ENCODE assay signal across 8 cellular contexts in genomic region chr1:28258628-28259251, GRCh38. TPM values are rescaled to one million over a fixed set of nuclear protein-coding genes. Genes with fewer than 3 reads are reported as not detected.
DNase-seq lines count a peak whose midpoint lies in the region; ATAC-seq, FAIRE-seq and TF ChIP-seq lines count a peak whose summit lies in the region.

No MANE protein-coding gene starts in this region.

- H3K56ac ChIP-seq in H1 (replicated peaks; ENCODE audit: insufficient read length, low read depth, low read length), result no peak overlapping the region

- H3K4ac ChIP-seq in H1 (replicated peaks; ENCODE audit: insufficient read length, low read depth, low read length), result no peak overlapping the region

- no peaks in the 10 kb centered on the region for H3K9me2 ChIP-seq in OCI-LY7 (ENCODE audit: insufficient read depth, low read length)

- H3K9me3 ChIP-seq in OCI-LY7 (ENCODE audit: low read length), result no peaks in the 10 kb centered on the region
- no peaks in the 10 kb centered on the region for H3K9me3 ChIP-seq in H1 (ENCODE audit: insufficient read depth in 2 of 2, low read depth in 1 of 2, low read length in 1 of 2)
- no peaks in the 10 kb centered on the region for H3K9me3 ChIP-seq in parathyroid adenoma (ENCODE audit: control insufficient read depth, low read length)

- no peak overlapping the region for H4K91ac ChIP-seq in H1 (replicated peaks; ENCODE audit: insufficient read length, low read length)

- intact Hi-C loops in OCI-LY7 (cut with micrococcal nuclease; ENCODE audit: unreplicated experiment), result loop anchor here (1.0 kb wide), 1 partner anchor 10 kb away; no protein-coding TSS in a partner anchor

- H3K18ac ChIP-seq in H1 (ENCODE audit: extremely low read depth, low read length), result no peak overlapping the region

- H3K4me1 ChIP-seq in OCI-LY7 (ENCODE audit: insufficient read depth, low read length, poor library complexity, severe bottlenecking) (peaks cover 24% of the 10 kb centered on the region), H1 (replicated peaks in 1 of 4; ENCODE audit: control insufficient read depth in 3 of 4, insufficient read depth in 4 of 4, low read length in 3 of 4) (peaks cover 3 to 17% (median 11%) of the 10 kb centered on the region in 4 experiments; a peak in 5 of 7 replicates), parathyroid adenoma (no peaks in the 10 kb centered on the region)

- no peak overlapping the region for H3K27ac ChIP-seq in OCI-LY7 (ENCODE audit: low read depth, low read length, poor library complexity, severe bottlenecking)
- H3K27ac ChIP-seq in H1 (ENCODE audit: low read depth, low read length), result no peak overlapping the region
- H3K27ac ChIP-seq in parathyroid adenoma, result no peak overlapping the region

- H3K9ac ChIP-seq in H1 (replicated peaks in 1 of 4; ENCODE audit: extremely low read depth in 1 of 4, low read depth in 3 of 4, low read length in 3 of 4) (0 out of 7 replicates have a peak overlapping the region, but pooled peaks of 1 of the 4 experiments have one; percentile 27), parathyroid adenoma (no peak overlapping the region)

- WGBS in H1 (ENCODE audit: extremely low coverage in 1 of 2, insufficient coverage in 1 of 2, insufficient read length in 1 of 2, insufficient replicate concordance in 2 of 2, low coverage in 1 of 2, low lambda C conversion rate in 2 of 2, missing lambda C conversion rate in 1 of 2), 2 experiments, result 60% methylated on average over 12 of the region's 12 CpGs; no CpG with 5 or more reads in 1 of the 2 experiments

- H3K23ac ChIP-seq in H1 (ENCODE audit: insufficient read length), result no peak overlapping the region

- H3K4me3 ChIP-seq in OCI-LY7 (ENCODE audit: low read depth, low read length, poor library complexity, severe bottlenecking) (peak overlapping the region; percentile 94), H1 (ENCODE audit: extremely low read depth in 1 of 4, insufficient read depth in 2 of 4, low read depth in 3 of 4, low read length in 4 of 4) (peak overlapping the region in 3 of 4 experiments; percentile 26 to 97 (median 92); a peak in 6 of 8 replicates), parathyroid adenoma (ENCODE audit: low read depth, low read length) (peak overlapping the region; percentile 95)

- H2BK20ac ChIP-seq in H1 (ENCODE audit: low read length), result no peak overlapping the region

- no peak for TF ChIP-seq RAD21 in H1 (IDR thresholded peaks at IDR 0.05 in 1 of 2, conservative IDR thresholded peaks at IDR 0.05 in 1 of 2; ENCODE audit: low read depth in 2 of 2, low read length in 2 of 2)

- TF ChIP-seq CTCF in OCI-LY7 (conservative IDR thresholded peaks at IDR 0.05; ENCODE audit: low read length) (no peak), H1 (IDR thresholded peaks at IDR 0.05; ENCODE audit: control extremely low read depth in 1 of 3, insufficient read depth in 1 of 3, low read depth in 1 of 3, low read length in 3 of 3) (no peak), parathyroid adenoma (IDR thresholded peaks at IDR 0.05) (no peak), GM10266 (IDR thresholded peaks at IDR 0.05; ENCODE audit: control insufficient read depth, insufficient read depth, low read depth, missing control alignments) (no peak)

- POLR2A ChIA-PET in OCI-LY7 (lab: Charles Lee) (interaction anchor here (0.6 to 3.1 kb wide), 11 partner anchors 9 to 104 kb away, joined by 3 to 36 read pairs (median 4); partner anchors contain the start of genes ATP5IF1 and MED18), H1 (lab: Charles Lee; ENCODE audit: partially characterized antibody) (interaction anchor here (0.6 to 19.5 kb wide), 22 partner anchors 10 to 533 kb away, joined by 3 to 324 read pairs (median 5); partner anchors contain the start of genes ATP5IF1, DNAJC8, EYA3 and FAM76A)

- peak overlapping the region; percentile 97; the same call in 1 of the 2 replicates for H2BK12ac ChIP-seq in H1 (ENCODE audit: low read depth, low read length)

- H3K79me1 ChIP-seq in H1 (ENCODE audit: low read depth, low read length), result peaks cover 14% of the 10 kb centered on the region

- ATAC-seq in HG02610 (IDR thresholded peaks at IDR 0.05; ENCODE audit: unreplicated experiment), result no peak
- ATAC-seq in HG03108 (IDR thresholded peaks at IDR 0.05; ENCODE audit: unreplicated experiment), result no peak

- no peak for TF ChIP-seq EP300 in H1 (IDR thresholded peaks at IDR 0.05; ENCODE audit: borderline replicate concordance in 1 of 2, low read depth in 2 of 2, low read length in 2 of 2)

- H2AFZ ChIP-seq in OCI-LY7 (ENCODE audit: low read length) (peak overlapping the region; percentile 81), H1 (ENCODE audit: low read length) (peak overlapping the region; percentile 46; the same call in 1 of the 2 replicates), parathyroid adenoma (peak overlapping the region; percentile 73)

- H3K27me3 ChIP-seq in H1 (replicated peaks in 1 of 4; ENCODE audit: control insufficient read depth in 3 of 4, extremely low read depth in 1 of 4, insufficient read depth in 3 of 4, low read length in 3 of 4) (no peaks in the 10 kb centered on the region), parathyroid adenoma (ENCODE audit: control insufficient read depth, insufficient read depth, low read length) (no peaks in the 10 kb centered on the region)

- no peak overlapping the region for H3K14ac ChIP-seq in H1 (ENCODE audit: insufficient read length)

- DNase-seq in EL (peak; percentile 42), OCI-LY7 (ENCODE audit: low spot score) (no peak), H1 (ENCODE audit: low read depth in 1 of 2, low spot score in 2 of 2) (no peak), GM10266 (ENCODE audit: extremely low spot score) (no peak)
- no peak for DNase-seq in stimulated activated CD4-positive, alpha-beta T cell treated with anti-CD3 and anti-CD28 coated beads, Interleukin-12 subunit alpha, Interleukin-12 subunit beta, amount 100 ng/mL, for 4 hours

- H3K23me2 ChIP-seq in H1 (ENCODE audit: low read depth, low read length), result peaks cover 12% of the 10 kb centered on the region

- H2AK5ac ChIP-seq in H1 (ENCODE audit: low read depth, low read length), result peak overlapping the region; percentile 25; the same call in 1 of the 2 replicates

- H3K4me2 ChIP-seq in OCI-LY7 (ENCODE audit: low read length) (peak overlapping the region; percentile 70), H1 (ENCODE audit: insufficient read depth in 1 of 2, low read depth in 2 of 2, low read length in 2 of 2) (peak overlapping the region; percentile 19 to 100), parathyroid adenoma (ENCODE audit: low read length) (peak overlapping the region; percentile 52)

- H3K36me3 ChIP-seq in OCI-LY7 (ENCODE audit: insufficient read depth, low read length) (no peaks in the 10 kb centered on the region), H1 (ENCODE audit: control insufficient read depth in 2 of 4, insufficient read depth in 4 of 4, low read length in 3 of 4) (peaks cover 0 to 4% (median 0%) of the 10 kb centered on the region in 4 experiments; a peak in 2 of 8 replicates), parathyroid adenoma (ENCODE audit: control insufficient read depth, insufficient read depth, low read length) (no peaks in the 10 kb centered on the region)

- peak overlapping the region; percentile 88 for H2BK15ac ChIP-seq in H1 (ENCODE audit: low read length)

- CTCF ChIA-PET in OCI-LY7 (lab: Charles Lee; ENCODE audit: unreplicated experiment), result interaction anchor here (1.0 kb wide), 1 partner anchor 10 kb away, joined by 12 read pairs; no protein-coding TSS in a partner anchor
- CTCF ChIA-PET in H1 (lab: Charles Lee; ENCODE audit: partially characterized antibody), result interaction anchor here (0.6 to 5.2 kb wide), 5 partner anchors 11 to 344 kb away, joined by 3 to 56 read pairs (median 3); no protein-coding TSS in a partner anchor

- H4K8ac ChIP-seq in H1 (ENCODE audit: extremely low read depth, insufficient read depth, low read length), result no peak overlapping the region

- H2BK120ac ChIP-seq in H1 (replicated peaks; ENCODE audit: low read depth, low read length), result no peak overlapping the region

- FAIRE-seq in H1 (lab: Jason Lieb, UNC), result no peak

- H4K20me1 ChIP-seq in OCI-LY7 (ENCODE audit: insufficient read depth, low read length) (0 out of 2 replicates have a peak, but pooled peaks cover 4% of the 10 kb centered on the region), H1 (replicated peaks in 1 of 2; ENCODE audit: control insufficient read depth in 1 of 2, insufficient read depth in 2 of 2, low read length in 2 of 2) (peaks cover 11 to 16% of the 10 kb centered on the region in 2 experiments)

- TF ChIP-seq POLR2A in H1 (IDR thresholded peaks at IDR 0.05; ENCODE audit: control extremely low read depth in 1 of 2, low read depth in 2 of 2, low read length in 2 of 2), result no peak

- TSS peak; percentile 95 for BruUV-seq in OCI-LY7 (replicated peaks; lab: Mats Ljungman, UMichigan)

- H3K79me2 ChIP-seq in OCI-LY7 (ENCODE audit: insufficient read depth, low read depth, low read length) (peaks cover 27% of the 10 kb centered on the region), H1 (ENCODE audit: control insufficient read depth in 1 of 2, insufficient read depth in 2 of 2, low read length in 2 of 2) (peaks cover 29 to 37% of the 10 kb centered on the region in 2 experiments), parathyroid adenoma (peaks cover 13% of the 10 kb centered on the region)

- H2BK5ac ChIP-seq in H1 (ENCODE audit: low read depth, low read length), result peak overlapping the region; percentile 40; the same call in 1 of the 2 replicates

- no peak overlapping the region for H4K5ac ChIP-seq in H1 (ENCODE audit: insufficient read length, low read depth, low read length)

RNA-seq across cellular contexts. Expression of gene SESN2, which starts 0.6 kb away (rescaled TPM):
- 18.3 and 22.8 TPM in 2 replicates for total RNA-seq in OCI-LY7 (2014; rRNA removed; shearing (Covaris generic))
- 37.6 and 41.2 TPM in 2 replicates for total RNA-seq in OCI-LY7 (2022)
- total RNA-seq in H1 (2021; fragmentation: NEBNext Ultra II Directional; extraction: Animal tissue kit (Norgen Biotek cat#: 25700)), result 22.6 and 25.1 TPM in 2 replicates
- polyA plus RNA-seq in H1 (2011; rRNA removed), result 33.0 and 54.4 TPM in 2 replicates
- polyA plus RNA-seq in H1 (2011; cell fraction: cytosol; rRNA removed), result 37.0 TPM
- polyA plus RNA-seq in H1 (2011; cell fraction: nucleus; rRNA removed), result 57.7 TPM
- polyA plus RNA-seq in H1 (2012, experiment 1 of 2), result 21.4 to 30.0 TPM (median 25.6 TPM) in 4 replicates
- polyA plus RNA-seq in H1 (2012, experiment 2 of 2), result 37.1 TPM
- 20.7 TPM for polyA plus RNA-seq in H1 (2013, experiment 1 of 2)
- 19.6 TPM for polyA plus RNA-seq in H1 (2013, experiment 2 of 2)
- polyA minus RNA-seq in H1 (2011; rRNA and poly(A)+ RNA removed), result 35.6 and 41.8 TPM in 2 replicates
- polyA minus RNA-seq in H1 (2011; cell fraction: cytosol; rRNA and poly(A)+ RNA removed), result 33.8 TPM
- polyA minus RNA-seq in H1 (2011; cell fraction: nucleus; rRNA and poly(A)+ RNA removed), result 23.1 TPM

RNA-seq across cellular contexts. Expression of gene ATP5IF1, which starts 22.8 kb away (rescaled TPM):
- total RNA-seq in OCI-LY7 (2014; rRNA removed; shearing (Covaris generic)), result 410 and 604 TPM in 2 replicates
- 321 and 330 TPM in 2 replicates for total RNA-seq in OCI-LY7 (2022)
- 198 and 202 TPM in 2 replicates for total RNA-seq in H1 (2021; fragmentation: NEBNext Ultra II Directional; extraction: Animal tissue kit (Norgen Biotek cat#: 25700))
- polyA plus RNA-seq in H1 (2011; rRNA removed), result 242 and 292 TPM in 2 replicates
- polyA plus RNA-seq in H1 (2011; cell fraction: cytosol; rRNA removed), result 541 TPM
- 149 TPM for polyA plus RNA-seq in H1 (2011; cell fraction: nucleus; rRNA removed)
- polyA plus RNA-seq in H1 (2012, experiment 1 of 2), result 353 to 427 TPM (median 404 TPM) in 4 replicates
- polyA plus RNA-seq in H1 (2012, experiment 2 of 2), result 148 TPM
- polyA plus RNA-seq in H1 (2013, experiment 1 of 2), result 547 TPM
- polyA plus RNA-seq in H1 (2013, experiment 2 of 2), result 580 TPM
- polyA minus RNA-seq in H1 (2011; rRNA and poly(A)+ RNA removed), result 16.3 and 22.7 TPM in 2 replicates
- polyA minus RNA-seq in H1 (2011; cell fraction: cytosol; rRNA and poly(A)+ RNA removed), result 88.7 TPM
- 56.0 TPM for polyA minus RNA-seq in H1 (2011; cell fraction: nucleus; rRNA and poly(A)+ RNA removed)

RNA-seq across cellular contexts. Expression of gene DNAJC8, which starts 25.9 kb away (rescaled TPM):
- total RNA-seq in OCI-LY7 (2014; rRNA removed; shearing (Covaris generic)), result 71.1 and 94.6 TPM in 2 replicates
- total RNA-seq in OCI-LY7 (2022), result 121 and 129 TPM in 2 replicates
- 129 and 134 TPM in 2 replicates for total RNA-seq in H1 (2021; fragmentation: NEBNext Ultra II Directional; extraction: Animal tissue kit (Norgen Biotek cat#: 25700))
- polyA plus RNA-seq in H1 (2011; rRNA removed), result 74.1 and 116 TPM in 2 replicates
- polyA plus RNA-seq in H1 (2011; cell fraction: cytosol; rRNA removed), result 105 TPM
- 44.7 TPM for polyA plus RNA-seq in H1 (2011; cell fraction: nucleus; rRNA removed)
- 116 to 133 TPM (median 119 TPM) in 4 replicates for polyA plus RNA-seq in H1 (2012, experiment 1 of 2)
- polyA plus RNA-seq in H1 (2012, experiment 2 of 2), result 116 TPM
- 155 TPM for polyA plus RNA-seq in H1 (2013, experiment 1 of 2)
- 156 TPM for polyA plus RNA-seq in H1 (2013, experiment 2 of 2)
- polyA minus RNA-seq in H1 (2011; rRNA and poly(A)+ RNA removed), result 31.2 and 38.8 TPM in 2 replicates
- polyA minus RNA-seq in H1 (2011; cell fraction: cytosol; rRNA and poly(A)+ RNA removed), result 19.2 TPM
- 23.8 TPM for polyA minus RNA-seq in H1 (2011; cell fraction: nucleus; rRNA and poly(A)+ RNA removed)
